8 cellular contexts compared by ENCODE assay signal in genomic region chr6:109236140-109237081, GRCh38.
DNase-seq lines count a peak whose midpoint lies in the region; ATAC-seq and TF ChIP-seq lines count a peak whose summit lies in the region.

No MANE protein-coding gene starts in this region.

- H3K9me3 Mint-ChIP-seq in stimulated activated memory B cell treated with anti-CD40 and anti-IgM and Interleukin-4, amounts not matched to agents 10 μg/mL and 1 μg/mL and 100 μg/mL, for 72 hours, result peaks cover 3% of the 10 kb centered on the region

- no peaks in the 10 kb centered on the region for H3K36me3 Mint-ChIP-seq in stimulated activated memory B cell treated with anti-CD40 and anti-IgM and Interleukin-4, amounts not matched to agents 10 μg/mL and 1 μg/mL and 100 μg/mL, for 72 hours

- H3K27me3 ChIP-seq in heart left ventricle, result no peaks in the 10 kb centered on the region
- no peaks in the 10 kb centered on the region for H3K27me3 ChIP-seq in thyroid gland

- H3K4me3 ChIP-seq in heart left ventricle (no peak overlapping the region), thyroid gland (replicated peaks in 1 of 3) (no peak overlapping the region)

- no peaks in the 10 kb centered on the region for H3K9me3 ChIP-seq in heart left ventricle
- H3K9me3 ChIP-seq in thyroid gland, result no peaks in the 10 kb centered on the region

- H3K27ac ChIP-seq in heart left ventricle (peak overlapping the region in 1 of 12 donors; percentile 51), thyroid gland (no peak overlapping the region)

- no peaks in the 10 kb centered on the region for H3K27me3 Mint-ChIP-seq in stimulated activated memory B cell treated with anti-CD40 and anti-IgM and Interleukin-4, amounts not matched to agents 10 μg/mL and 1 μg/mL and 100 μg/mL, for 72 hours

- 48 to 64% (median 56%) methylated on average over 18 of the region's 18 CpGs for WGBS in heart left ventricle, 4 donors
- WGBS in thyroid gland, 2 donors, result 75 to 80% methylated on average over 18 of the region's 18 CpGs

- H3K27ac Mint-ChIP-seq in stimulated activated memory B cell treated with anti-CD40 and anti-IgM and Interleukin-4, amounts not matched to agents 10 μg/mL and 1 μg/mL and 100 μg/mL, for 72 hours, result peak overlapping the region; percentile 2

- TF ChIP-seq CTCF in heart left ventricle (IDR thresholded peaks at IDR 0.05) (peak in 3 of 12 donors; percentile 8 to 22 (median 10)), thyroid gland (IDR thresholded peaks at IDR 0.05) (no peak)

- DNase-seq in GF-D8 (lab: John Stamatoyannopoulos, UW) (peak; percentile 59), OCI-M2 (lab: John Stamatoyannopoulos, UW; ENCODE audit: unreplicated experiment) (peak; percentile 72), heart left ventricle (peak in 1 of 5 donors; percentile 35), dedifferentiated amniotic fluid mesenchymal stem cell (ENCODE audit: extremely low spot score) (no peak), thyroid gland (no peak), ACHN (no peak)

- H3K36me3 ChIP-seq in heart left ventricle (no peaks in the 10 kb centered on the region), thyroid gland (no peaks in the 10 kb centered on the region)

- in situ Hi-C loops in ACHN (cut with HindIII; ENCODE audit: low pct_ligation_motif_present, low pct_unique_long_range_greater_than_20kb, low sequenced_read_pairs), result no loop called here

- H3K4me1 ChIP-seq in heart left ventricle (peaks cover 0 to 57% (median 20%) of the 10 kb centered on the region in 12 donors), thyroid gland (peaks cover 14 to 17% of the 10 kb centered on the region in 2 donors)

- H3K4me1 Mint-ChIP-seq in stimulated activated memory B cell treated with anti-CD40 and anti-IgM and Interleukin-4, amounts not matched to agents 10 μg/mL and 1 μg/mL and 100 μg/mL, for 72 hours, result peaks cover 14% of the 10 kb centered on the region

- intact Hi-C loops in heart left ventricle (cut with DNase I) (loop anchor here in 1 of 10 donors (5.0 kb wide), 1 partner anchor 146 kb away; the partner anchor contains the start of gene CD164), thyroid gland (cut with DNase I) (no loop called here)

- H3K4me3 Mint-ChIP-seq in stimulated activated memory B cell treated with anti-CD40 and anti-IgM and Interleukin-4, amounts not matched to agents 10 μg/mL and 1 μg/mL and 100 μg/mL, for 72 hours, result no peak overlapping the region

- TF ChIP-seq POLR2A in heart left ventricle (IDR thresholded peaks at IDR 0.05), result no peak
- no peak for TF ChIP-seq POLR2A in thyroid gland (IDR thresholded peaks at IDR 0.05)

- ATAC-seq in HG03108 (IDR thresholded peaks at IDR 0.05; ENCODE audit: unreplicated experiment) (peak; percentile 88), heart left ventricle (peak in 3 of 4 donors; percentile 56 to 59 (median 57))
- ATAC-seq in stimulated activated memory B cell treated with anti-CD40 and anti-IgM and Interleukin-4, amounts not matched to agents 10 μg/mL and 1 μg/mL and 100 μg/mL, for 72 hours, result peak; percentile 68

Comparison
In these comparisons a context has a peak if more than half of its experiments do, and no peak if none do; other contexts are left out.
1. DNase-seq: peak in GF-D8 (single experiment) and OCI-M2 (single experiment); none in dedifferentiated amniotic fluid mesenchymal stem cell (single experiment), thyroid gland (0 of 2) and ACHN (single experiment).
2. Peak in every context shown above with its lines, with median percentiles within 50 percentile points of each other: ATAC-seq.